ENCODE assay signal across 7 cellular contexts in genomic region chr20:33043731-33044181, GRCh38. TPM values are rescaled to one million over a fixed set of nuclear protein-coding genes. Genes with fewer than 3 reads are reported as not detected.
"Had no signal": no experiment of that assay in that cellular context is flagged by ENCODE, and none has a peak within 500 bp of the region (broad histone marks: within the 10 kb centered on the region; RNA-seq: fewer than 3 reads in every experiment).

No MANE protein-coding gene starts in this region.

- H3K27ac ChIP-seq: GM23248 had no signal

- H3K4me3 ChIP-seq: GM23248 had no signal

- H2AFZ ChIP-seq: GM23248 had no signal

- DNase-seq: GM23248, GOT3, H9, HCEC 1CT, KBM-7 had no signal

- H3K9ac ChIP-seq: GM23248 had no signal

RNA-seq across cellular contexts. Expression of gene BPIFB3, which starts 9.9 kb away (rescaled TPM):
- total RNA-seq: GM23248, H9, HT-29 had no signal
- polyA plus RNA-seq: GM23248, IgD-negative memory B cell had no signal

RNA-seq across cellular contexts. Expression of gene BPIFB6, which starts 12.3 kb away (rescaled TPM):
- total RNA-seq: GM23248, H9, HT-29 had no signal
- polyA plus RNA-seq: GM23248, IgD-negative memory B cell had no signal

RNA-seq across cellular contexts. Expression of gene BPIFB4, which starts 35.7 kb away (rescaled TPM):
- total RNA-seq: GM23248, H9, HT-29 had no signal
- polyA plus RNA-seq: GM23248, IgD-negative memory B cell had no signal

RNA-seq across cellular contexts. Expression of gene BPIFB2, which starts 36.3 kb away (rescaled TPM):
- total RNA-seq: GM23248, H9, HT-29 had no signal
- polyA plus RNA-seq: GM23248, IgD-negative memory B cell had no signal

RNA-seq across cellular contexts. Expression of gene SUN5, which starts 39.5 kb away (rescaled TPM):
- total RNA-seq: GM23248, H9, HT-29 had no signal
- polyA plus RNA-seq: GM23248, IgD-negative memory B cell had no signal
